In genomic region chr9:136133959-136134484, GRCh38 we compare ENCODE assay signal across 18 cellular contexts. TPM values are rescaled to one million over a fixed set of nuclear protein-coding genes. Genes with fewer than 3 reads are reported as not detected.
DNase-seq lines count a peak whose midpoint lies in the region; ATAC-seq and TF ChIP-seq lines count a peak whose summit lies in the region.
"Had no signal": no experiment of that assay in that cellular context is flagged by ENCODE, and none has a peak within 500 bp of the region (broad histone marks: within the 10 kb centered on the region; RNA-seq: fewer than 3 reads in every experiment).

No MANE protein-coding gene starts in this region.

- H3K4me3 ChIP-seq in cardiac muscle cell (peak overlapping the region; percentile 32), stomach smooth muscle (ENCODE audit: low read length in 2 of 2) (peak overlapping the region; percentile 55 to 60), foreskin fibroblast (ENCODE audit: low read depth in 1 of 2, low read length in 2 of 2) (no peak overlapping the region)
- H3K4me3 ChIP-seq: body of pancreas, GM12878 had no signal

- H3K27me3 Mint-ChIP-seq in activated B cell treated with CpG ODN at 0.5 μM for 24 hours (peaks cover 29% of the 10 kb centered on the region), memory B cell (peaks cover 24% of the 10 kb centered on the region)

- ATAC-seq in Right ventricle myocardium superior (ENCODE audit: poor library complexity) (no peak), activated B cell treated with CpG ODN at 0.5 μM for 24 hours (ENCODE audit: low read depth) (no peak), memory B cell (ENCODE audit: low read depth) (no peak)

- CTCF ChIA-PET in activated B cell treated with CpG ODN at 0.5 μM for 24 hours (lab: Charles Lee): interaction anchor here (1.2 kb wide), 1 partner anchor 149 kb away, joined by 3 read pairs; no protein-coding TSS in a partner anchor

- H3K9me3 ChIP-seq in cardiac muscle cell (ENCODE audit: low read depth): no peaks in the 10 kb centered on the region
- no peaks in the 10 kb centered on the region for H3K9me3 ChIP-seq in stomach smooth muscle (ENCODE audit: control insufficient read depth in 2 of 2, low read length in 2 of 2)
- H3K9me3 ChIP-seq: body of pancreas, transverse colon had no signal

- DNase-seq in cardiac muscle cell (ENCODE audit: low read depth in 1 of 2, low spot score in 1 of 2) (no peak), Right ventricle myocardium superior (no peak), activated B cell treated with CpG ODN at 0.5 μM for 24 hours (no peak), memory B cell (ENCODE audit: low spot score in 2 of 2) (no peak), foreskin fibroblast (no peak), GF-D8 (lab: John Stamatoyannopoulos, UW) (no peak)
- no peak for DNase-seq in activated CD4-positive, alpha-beta T cell treated with anti-CD3 and anti-CD28 coated beads for 48 hours
- DNase-seq: activated CD4-positive, alpha-beta T cell treated with anti-CD3 and anti-CD28 coated beads, Interleukin-2, amount 50 U/mL, for 1 hour; DND-41; Kasumi-1; left cardiac atrium; NCI-H510A; occipital lobe; transverse colon had no signal

- POLR2A ChIA-PET in activated B cell treated with CpG ODN at 0.5 μM for 24 hours (lab: Charles Lee): no interaction called here

- no peak overlapping the region for H3K9ac ChIP-seq in stomach smooth muscle (ENCODE audit: low read length in 2 of 2)

- H3K4me1 ChIP-seq in cardiac muscle cell (ENCODE audit: low read depth) (peaks cover 7% of the 10 kb centered on the region), stomach smooth muscle (ENCODE audit: control insufficient read depth, insufficient read depth, low read length) (peaks cover 17% of the 10 kb centered on the region)

- peak overlapping the region; percentile 33 for H3K4me3 Mint-ChIP-seq in activated B cell treated with CpG ODN at 0.5 μM for 24 hours
- peak overlapping the region; percentile 68 for H3K4me3 Mint-ChIP-seq in memory B cell

- H3K36me3 ChIP-seq in cardiac muscle cell (no peaks in the 10 kb centered on the region), stomach smooth muscle (ENCODE audit: control insufficient read depth in 2 of 2, insufficient read depth in 2 of 2, low read length in 2 of 2) (no peaks in the 10 kb centered on the region)
- H3K36me3 ChIP-seq: transverse colon had no signal

- no peak overlapping the region for H3K27ac ChIP-seq in cardiac muscle cell
- no peak overlapping the region for H3K27ac ChIP-seq in stomach smooth muscle (ENCODE audit: low read length)
- H3K27ac ChIP-seq: body of pancreas, transverse colon had no signal

- H3K27ac Mint-ChIP-seq in activated B cell treated with CpG ODN at 0.5 μM for 24 hours (no peak overlapping the region), memory B cell (no peak overlapping the region)
- H3K27ac Mint-ChIP-seq: activated T-helper 2 cell treated with anti-CD3 and anti-CD28 coated beads, Interferon-gamma antibody, Interleukin-2, Interleukin-4, amounts not matched to agents 10 μg/mL and 5 μg/mL and 100 μg/mL, durations not matched to agents 14 hours and 24 hours and 36 hours had no signal

- TF ChIP-seq CTCF in cardiac muscle cell (IDR thresholded peaks at IDR 0.05; ENCODE audit: low read depth, low read length) (no peak), activated B cell treated with CpG ODN at 0.5 μM for 24 hours (IDR thresholded peaks at IDR 0.05) (no peak), foreskin fibroblast (IDR thresholded peaks at IDR 0.05; ENCODE audit: low read depth, low read length) (no peak)

- H3K9me3 Mint-ChIP-seq in activated B cell treated with CpG ODN at 0.5 μM for 24 hours: no peaks in the 10 kb centered on the region
- no peaks in the 10 kb centered on the region for H3K9me3 Mint-ChIP-seq in memory B cell
- H3K9me3 Mint-ChIP-seq: activated T-helper 2 cell treated with anti-CD3 and anti-CD28 coated beads, Interferon-gamma antibody, Interleukin-2, Interleukin-4, amounts not matched to agents 10 μg/mL and 5 μg/mL and 100 μg/mL, durations not matched to agents 14 hours and 24 hours and 36 hours had no signal

- H3K4me1 Mint-ChIP-seq in activated B cell treated with CpG ODN at 0.5 μM for 24 hours: peaks cover 9% of the 10 kb centered on the region
- H3K4me1 Mint-ChIP-seq in memory B cell: peaks cover 6% of the 10 kb centered on the region

- H3K27me3 ChIP-seq in cardiac muscle cell (peaks cover 39% of the 10 kb centered on the region), stomach smooth muscle (ENCODE audit: control insufficient read depth in 1 of 2, insufficient read depth in 2 of 2, low read length in 2 of 2) (peaks cover 43 to 78% of the 10 kb centered on the region in 2 donors)
- H3K27me3 ChIP-seq: body of pancreas had no signal

- no peaks in the 10 kb centered on the region for H3K36me3 Mint-ChIP-seq in activated B cell treated with CpG ODN at 0.5 μM for 24 hours (ENCODE audit: low read depth)
- H3K36me3 Mint-ChIP-seq in memory B cell: no peaks in the 10 kb centered on the region

- intact Hi-C loops in Right ventricle myocardium superior (cut with DNase I) (no loop called here), activated B cell treated with CpG ODN at 0.5 μM for 24 hours (cut with micrococcal nuclease) (loop anchor here (1.0 kb wide), 1 partner anchor 149 kb away; no protein-coding TSS in a partner anchor)

RNA-seq across cellular contexts. Expression of gene TMEM250, which starts 15.3 kb away (rescaled TPM):
- 29.3 and 41.6 TPM in 2 replicates for total RNA-seq in cardiac muscle cell
- 25.6 and 27.0 TPM in 2 replicates for polyA plus RNA-seq in cardiac muscle cell
- total RNA-seq in Right ventricle myocardium superior: 16.4 TPM
- 23.3 and 23.4 TPM in 2 replicates for total RNA-seq in activated B cell treated with CpG ODN at 0.5 μM for 24 hours

RNA-seq across cellular contexts. Expression of gene NACC2, which starts 38.9 kb away (rescaled TPM):
- total RNA-seq in cardiac muscle cell (12.0 and 12.2 TPM in 2 replicates), Right ventricle myocardium superior (30.8 TPM), activated B cell treated with CpG ODN at 0.5 μM for 24 hours (1.5 and 1.6 TPM in 2 replicates)
- polyA plus RNA-seq in cardiac muscle cell: 4.4 and 5.0 TPM in 2 replicates

Comparison
In these comparisons a context has a peak if more than half of its experiments do, and no peak if none do; other contexts are left out.
1. H3K4me3 ChIP-seq: peak in cardiac muscle cell (single experiment) and stomach smooth muscle (2 of 2); none in foreskin fibroblast (0 of 2).